Comparison of ENCODE assay signal across 1 cellular context in the genomic region with DNA sequence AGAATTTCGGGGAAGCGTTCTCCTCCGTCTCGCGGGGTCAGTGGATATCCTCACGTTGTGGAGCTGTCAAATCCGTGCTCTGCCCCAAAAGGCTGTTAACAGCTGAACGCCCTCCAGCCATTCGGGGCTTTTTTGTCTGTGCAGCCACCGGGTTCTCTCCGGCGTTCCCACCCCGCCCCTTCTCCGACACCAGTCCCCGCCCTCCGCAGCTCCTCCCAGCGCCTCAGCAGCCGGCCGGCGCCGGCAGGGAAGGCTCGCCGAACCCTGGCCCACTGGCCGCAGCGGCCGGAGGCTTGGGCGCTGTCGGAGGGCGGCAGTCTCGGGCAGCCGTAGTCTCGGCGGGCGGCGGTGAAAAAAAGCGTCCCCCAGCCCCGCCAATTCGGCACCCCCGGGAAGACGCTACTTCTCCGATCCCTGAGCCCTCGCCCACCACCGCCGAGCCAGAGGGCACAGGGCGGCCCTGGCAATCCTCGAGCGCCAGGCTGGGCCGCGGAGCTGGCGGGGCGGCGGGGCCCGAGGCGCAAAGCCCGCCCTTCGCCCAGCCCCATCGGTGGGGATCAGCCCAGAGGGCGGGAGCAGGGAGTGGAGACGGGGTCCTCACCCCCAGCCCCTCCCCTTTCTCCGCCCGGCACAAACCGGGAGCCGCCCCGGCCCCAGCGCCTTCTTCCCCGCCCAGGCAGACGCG.
TF ChIP-seq lines count a peak whose summit lies in the region.

A gene (minus strand): TSS at position 496 of the 685 bp plus-strand sequence. CDS start 773 bp downstream, outside the sequence.

TF ChIP-seq in HepG2, 621 proteins besides CTCF, POLR2A, EP300 and RAD21 (continued from another document and continues in another):
- TF ChIP-seq, protein P1, sequence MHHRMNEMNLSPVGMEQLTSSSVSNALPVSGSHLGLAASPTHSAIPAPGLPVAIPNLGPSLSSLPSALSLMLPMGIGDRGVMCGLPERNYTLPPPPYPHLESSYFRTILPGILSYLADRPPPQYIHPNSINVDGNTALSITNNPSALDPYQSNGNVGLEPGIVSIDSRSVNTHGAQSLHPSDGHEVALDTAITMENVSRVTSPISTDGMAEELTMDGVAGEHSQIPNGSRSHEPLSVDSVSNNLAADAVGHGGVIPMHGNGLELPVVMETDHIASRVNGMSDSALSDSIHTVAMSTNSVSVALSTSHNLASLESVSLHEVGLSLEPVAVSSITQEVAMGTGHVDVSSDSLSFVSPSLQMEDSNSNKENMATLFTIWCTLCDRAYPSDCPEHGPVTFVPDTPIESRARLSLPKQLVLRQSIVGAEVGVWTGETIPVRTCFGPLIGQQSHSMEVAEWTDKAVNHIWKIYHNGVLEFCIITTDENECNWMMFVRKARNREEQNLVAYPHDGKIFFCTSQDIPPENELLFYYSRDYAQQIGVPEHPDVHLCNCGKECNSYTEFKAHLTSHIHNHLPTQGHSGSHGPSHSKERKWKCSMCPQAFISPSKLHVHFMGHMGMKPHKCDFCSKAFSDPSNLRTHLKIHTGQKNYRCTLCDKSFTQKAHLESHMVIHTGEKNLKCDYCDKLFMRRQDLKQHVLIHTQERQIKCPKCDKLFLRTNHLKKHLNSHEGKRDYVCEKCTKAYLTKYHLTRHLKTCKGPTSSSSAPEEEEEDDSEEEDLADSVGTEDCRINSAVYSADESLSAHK (CRISPR knock-in tag; IDR thresholded peaks at IDR 0.05; ENCODE audit: borderline replicate concordance): no peak
- no peak for TF ChIP-seq MZF1 (CRISPR knock-in tag; IDR thresholded peaks at IDR 0.05; ENCODE audit: borderline replicate concordance)
- peak; percentile 66; the same call in 1 of the 2 replicates for TF ChIP-seq ZBTB7B (CRISPR knock-in tag; IDR thresholded peaks at IDR 0.05)
- TF ChIP-seq FOXJ3 (CRISPR knock-in tag; IDR thresholded peaks at IDR 0.05; ENCODE audit: borderline replicate concordance): no peak
- TF ChIP-seq ZNF572 (CRISPR knock-in tag; IDR thresholded peaks at IDR 0.05): peak; percentile 50; the same call in 1 of the 2 replicates
- TF ChIP-seq, protein P2, sequence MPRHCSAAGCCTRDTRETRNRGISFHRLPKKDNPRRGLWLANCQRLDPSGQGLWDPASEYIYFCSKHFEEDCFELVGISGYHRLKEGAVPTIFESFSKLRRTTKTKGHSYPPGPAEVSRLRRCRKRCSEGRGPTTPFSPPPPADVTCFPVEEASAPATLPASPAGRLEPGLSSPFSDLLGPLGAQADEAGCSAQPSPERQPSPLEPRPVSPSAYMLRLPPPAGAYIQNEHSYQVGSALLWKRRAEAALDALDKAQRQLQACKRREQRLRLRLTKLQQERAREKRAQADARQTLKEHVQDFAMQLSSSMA (CRISPR knock-in tag; IDR thresholded peaks at IDR 0.05): peak; percentile 75
- TF ChIP-seq, protein P3, sequence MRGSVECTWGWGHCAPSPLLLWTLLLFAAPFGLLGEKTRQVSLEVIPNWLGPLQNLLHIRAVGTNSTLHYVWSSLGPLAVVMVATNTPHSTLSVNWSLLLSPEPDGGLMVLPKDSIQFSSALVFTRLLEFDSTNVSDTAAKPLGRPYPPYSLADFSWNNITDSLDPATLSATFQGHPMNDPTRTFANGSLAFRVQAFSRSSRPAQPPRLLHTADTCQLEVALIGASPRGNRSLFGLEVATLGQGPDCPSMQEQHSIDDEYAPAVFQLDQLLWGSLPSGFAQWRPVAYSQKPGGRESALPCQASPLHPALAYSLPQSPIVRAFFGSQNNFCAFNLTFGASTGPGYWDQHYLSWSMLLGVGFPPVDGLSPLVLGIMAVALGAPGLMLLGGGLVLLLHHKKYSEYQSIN (CRISPR knock-in tag; IDR thresholded peaks at IDR 0.05; ENCODE audit: borderline replicate concordance): no peak
- TF ChIP-seq, protein P4, sequence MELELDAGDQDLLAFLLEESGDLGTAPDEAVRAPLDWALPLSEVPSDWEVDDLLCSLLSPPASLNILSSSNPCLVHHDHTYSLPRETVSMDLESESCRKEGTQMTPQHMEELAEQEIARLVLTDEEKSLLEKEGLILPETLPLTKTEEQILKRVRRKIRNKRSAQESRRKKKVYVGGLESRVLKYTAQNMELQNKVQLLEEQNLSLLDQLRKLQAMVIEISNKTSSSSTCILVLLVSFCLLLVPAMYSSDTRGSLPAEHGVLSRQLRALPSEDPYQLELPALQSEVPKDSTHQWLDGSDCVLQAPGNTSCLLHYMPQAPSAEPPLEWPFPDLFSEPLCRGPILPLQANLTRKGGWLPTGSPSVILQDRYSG (CRISPR knock-in tag; IDR thresholded peaks at IDR 0.05): peak; percentile 49; the same call in 1 of the 2 replicates
- peak; percentile 89 for TF ChIP-seq MEIS1 (CRISPR knock-in tag; IDR thresholded peaks at IDR 0.05; ENCODE audit: borderline replicate concordance)
- TF ChIP-seq NPAS2 (CRISPR knock-in tag; IDR thresholded peaks at IDR 0.05; ENCODE audit: borderline replicate concordance): no peak
- TF ChIP-seq, protein P5, sequence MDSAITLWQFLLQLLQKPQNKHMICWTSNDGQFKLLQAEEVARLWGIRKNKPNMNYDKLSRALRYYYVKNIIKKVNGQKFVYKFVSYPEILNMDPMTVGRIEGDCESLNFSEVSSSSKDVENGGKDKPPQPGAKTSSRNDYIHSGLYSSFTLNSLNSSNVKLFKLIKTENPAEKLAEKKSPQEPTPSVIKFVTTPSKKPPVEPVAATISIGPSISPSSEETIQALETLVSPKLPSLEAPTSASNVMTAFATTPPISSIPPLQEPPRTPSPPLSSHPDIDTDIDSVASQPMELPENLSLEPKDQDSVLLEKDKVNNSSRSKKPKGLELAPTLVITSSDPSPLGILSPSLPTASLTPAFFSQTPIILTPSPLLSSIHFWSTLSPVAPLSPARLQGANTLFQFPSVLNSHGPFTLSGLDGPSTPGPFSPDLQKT (CRISPR knock-in tag; IDR thresholded peaks at IDR 0.05; ENCODE audit: borderline replicate concordance): no peak
- TF ChIP-seq NR2F2 (IDR thresholded peaks at IDR 0.05; ENCODE audit: borderline replicate concordance, low read depth): no peak
- TF ChIP-seq, protein P6, sequence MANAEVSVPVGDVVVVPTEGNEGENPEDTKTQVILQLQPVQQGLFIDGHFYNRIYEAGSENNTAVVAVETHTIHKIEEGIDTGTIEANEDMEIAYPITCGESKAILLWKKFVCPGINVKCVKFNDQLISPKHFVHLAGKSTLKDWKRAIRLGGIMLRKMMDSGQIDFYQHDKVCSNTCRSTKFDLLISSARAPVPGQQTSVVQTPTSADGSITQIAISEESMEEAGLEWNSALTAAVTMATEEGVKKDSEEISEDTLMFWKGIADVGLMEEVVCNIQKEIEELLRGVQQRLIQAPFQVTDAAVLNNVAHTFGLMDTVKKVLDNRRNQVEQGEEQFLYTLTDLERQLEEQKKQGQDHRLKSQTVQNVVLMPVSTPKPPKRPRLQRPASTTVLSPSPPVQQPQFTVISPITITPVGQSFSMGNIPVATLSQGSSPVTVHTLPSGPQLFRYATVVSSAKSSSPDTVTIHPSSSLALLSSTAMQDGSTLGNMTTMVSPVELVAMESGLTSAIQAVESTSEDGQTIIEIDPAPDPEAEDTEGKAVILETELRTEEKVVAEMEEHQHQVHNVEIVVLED (CRISPR knock-in tag; IDR thresholded peaks at IDR 0.05; ENCODE audit: borderline replicate concordance): no peak
- TF ChIP-seq, protein P7, sequence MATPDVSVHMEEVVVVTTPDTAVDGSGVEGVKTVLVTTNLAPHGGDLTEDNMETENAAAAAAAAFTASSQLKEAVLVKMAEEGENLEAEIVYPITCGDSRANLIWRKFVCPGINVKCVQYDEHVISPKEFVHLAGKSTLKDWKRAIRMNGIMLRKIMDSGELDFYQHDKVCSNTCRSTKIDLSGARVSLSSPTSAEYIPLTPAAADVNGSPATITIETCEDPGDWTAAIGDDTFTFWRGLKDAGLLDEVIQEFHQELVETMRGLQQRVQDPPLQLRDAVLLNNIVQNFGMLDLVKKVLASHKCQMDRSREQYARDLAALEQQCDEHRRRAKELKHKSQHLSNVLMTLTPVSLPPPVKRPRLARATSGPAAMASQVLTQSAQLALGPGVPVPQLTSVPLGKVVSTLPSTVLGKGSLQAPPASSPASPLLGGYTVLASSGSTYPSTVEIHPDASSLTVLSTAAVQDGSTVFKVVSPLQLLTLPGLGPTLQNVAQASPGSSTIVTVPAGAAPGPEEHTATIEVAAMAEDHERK (CRISPR knock-in tag; IDR thresholded peaks at IDR 0.05; ENCODE audit: low read depth): no peak; the same call in 1 of the 2 replicates
- TF ChIP-seq, protein P8, sequence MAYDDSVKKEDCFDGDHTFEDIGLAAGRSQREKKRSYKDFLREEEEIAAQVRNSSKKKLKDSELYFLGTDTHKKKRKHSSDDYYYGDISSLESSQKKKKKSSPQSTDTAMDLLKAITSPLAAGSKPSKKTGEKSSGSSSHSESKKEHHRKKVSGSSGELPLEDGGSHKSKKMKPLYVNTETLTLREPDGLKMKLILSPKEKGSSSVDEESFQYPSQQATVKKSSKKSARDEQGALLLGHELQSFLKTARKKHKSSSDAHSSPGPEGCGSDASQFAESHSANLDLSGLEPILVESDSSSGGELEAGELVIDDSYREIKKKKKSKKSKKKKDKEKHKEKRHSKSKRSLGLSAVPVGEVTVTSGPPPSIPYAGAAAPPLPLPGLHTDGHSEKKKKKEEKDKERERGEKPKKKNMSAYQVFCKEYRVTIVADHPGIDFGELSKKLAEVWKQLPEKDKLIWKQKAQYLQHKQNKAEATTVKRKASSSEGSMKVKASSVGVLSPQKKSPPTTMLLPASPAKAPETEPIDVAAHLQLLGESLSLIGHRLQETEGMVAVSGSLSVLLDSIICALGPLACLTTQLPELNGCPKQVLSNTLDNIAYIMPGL (CRISPR knock-in tag; IDR thresholded peaks at IDR 0.05; ENCODE audit: borderline replicate concordance in 1 of 2, low read depth in 1 of 2): peak; percentile 52 to 81
- TF ChIP-seq, protein P9, sequence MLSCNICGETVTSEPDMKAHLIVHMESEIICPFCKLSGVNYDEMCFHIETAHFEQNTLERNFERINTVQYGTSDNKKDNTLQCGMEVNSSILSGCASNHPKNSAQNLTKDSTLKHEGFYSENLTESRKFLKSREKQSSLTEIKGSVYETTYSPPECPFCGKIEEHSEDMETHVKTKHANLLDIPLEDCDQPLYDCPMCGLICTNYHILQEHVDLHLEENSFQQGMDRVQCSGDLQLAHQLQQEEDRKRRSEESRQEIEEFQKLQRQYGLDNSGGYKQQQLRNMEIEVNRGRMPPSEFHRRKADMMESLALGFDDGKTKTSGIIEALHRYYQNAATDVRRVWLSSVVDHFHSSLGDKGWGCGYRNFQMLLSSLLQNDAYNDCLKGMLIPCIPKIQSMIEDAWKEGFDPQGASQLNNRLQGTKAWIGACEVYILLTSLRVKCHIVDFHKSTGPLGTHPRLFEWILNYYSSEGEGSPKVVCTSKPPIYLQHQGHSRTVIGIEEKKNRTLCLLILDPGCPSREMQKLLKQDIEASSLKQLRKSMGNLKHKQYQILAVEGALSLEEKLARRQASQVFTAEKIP (CRISPR knock-in tag; IDR thresholded peaks at IDR 0.05; ENCODE audit: borderline replicate concordance): no peak
- no peak for TF ChIP-seq ZNF530 (CRISPR knock-in tag; IDR thresholded peaks at IDR 0.05; ENCODE audit: low read depth)
- no peak for TF ChIP-seq ZBTB3 (CRISPR knock-in tag; IDR thresholded peaks at IDR 0.05; ENCODE audit: borderline replicate concordance, low read depth)
- no peak for TF ChIP-seq ZFP36L1 (CRISPR knock-in tag; IDR thresholded peaks at IDR 0.05)
- TF ChIP-seq ZNF737 (CRISPR knock-in tag; IDR thresholded peaks at IDR 0.05; ENCODE audit: borderline replicate concordance): no peak
- TF ChIP-seq PCBP2 (optimal IDR thresholded peaks at IDR 0.05; ENCODE audit: low read depth, low read length, poor library complexity, severe bottlenecking): no peak
- no peak for TF ChIP-seq NR1H2 (CRISPR knock-in tag; IDR thresholded peaks at IDR 0.05; ENCODE audit: borderline replicate concordance, low read depth)
- TF ChIP-seq MTA1 (CRISPR knock-in tag; IDR thresholded peaks at IDR 0.05; ENCODE audit: borderline replicate concordance): 0 out of 2 replicates have a peak, but pooled peaks have one; percentile 12
- TF ChIP-seq GLI4 (CRISPR knock-in tag; IDR thresholded peaks at IDR 0.05; ENCODE audit: borderline replicate concordance): peak; percentile 19; the same call in 1 of the 2 replicates
- TF ChIP-seq ZNF670 (CRISPR knock-in tag; IDR thresholded peaks at IDR 0.05; ENCODE audit: borderline replicate concordance): peak; percentile 65; the same call in 1 of the 2 replicates
- TF ChIP-seq ERF (CRISPR knock-in tag; IDR thresholded peaks at IDR 0.05): peak; percentile 70; the same call in 1 of the 2 replicates
- TF ChIP-seq PTBP1 (IDR thresholded peaks at IDR 0.05; ENCODE audit: low read depth, low read length, poor library complexity, severe bottlenecking): no peak
- TF ChIP-seq MBD4 (IDR thresholded peaks at IDR 0.05; ENCODE audit: borderline replicate concordance, low read length): no peak
- TF ChIP-seq MLLT10 (CRISPR knock-in tag; IDR thresholded peaks at IDR 0.05): no peak
- TF ChIP-seq RORA (CRISPR knock-in tag; IDR thresholded peaks at IDR 0.05): no peak
- TF ChIP-seq MAZ (IDR thresholded peaks at IDR 0.05; ENCODE audit: borderline replicate concordance, low read depth, low read length): no peak
- TF ChIP-seq MAZ (CRISPR knock-in tag; IDR thresholded peaks at IDR 0.05; ENCODE audit: low read depth): peak; percentile 90
- TF ChIP-seq SIN3B (IDR thresholded peaks at IDR 0.05; ENCODE audit: low read length): no peak
- TF ChIP-seq SIX1 (CRISPR knock-in tag; IDR thresholded peaks at IDR 0.05; ENCODE audit: borderline replicate concordance): no peak
- peak; percentile 80 for TF ChIP-seq ARNT2 (CRISPR knock-in tag; IDR thresholded peaks at IDR 0.05; ENCODE audit: low read depth)
- TF ChIP-seq, protein P10, sequence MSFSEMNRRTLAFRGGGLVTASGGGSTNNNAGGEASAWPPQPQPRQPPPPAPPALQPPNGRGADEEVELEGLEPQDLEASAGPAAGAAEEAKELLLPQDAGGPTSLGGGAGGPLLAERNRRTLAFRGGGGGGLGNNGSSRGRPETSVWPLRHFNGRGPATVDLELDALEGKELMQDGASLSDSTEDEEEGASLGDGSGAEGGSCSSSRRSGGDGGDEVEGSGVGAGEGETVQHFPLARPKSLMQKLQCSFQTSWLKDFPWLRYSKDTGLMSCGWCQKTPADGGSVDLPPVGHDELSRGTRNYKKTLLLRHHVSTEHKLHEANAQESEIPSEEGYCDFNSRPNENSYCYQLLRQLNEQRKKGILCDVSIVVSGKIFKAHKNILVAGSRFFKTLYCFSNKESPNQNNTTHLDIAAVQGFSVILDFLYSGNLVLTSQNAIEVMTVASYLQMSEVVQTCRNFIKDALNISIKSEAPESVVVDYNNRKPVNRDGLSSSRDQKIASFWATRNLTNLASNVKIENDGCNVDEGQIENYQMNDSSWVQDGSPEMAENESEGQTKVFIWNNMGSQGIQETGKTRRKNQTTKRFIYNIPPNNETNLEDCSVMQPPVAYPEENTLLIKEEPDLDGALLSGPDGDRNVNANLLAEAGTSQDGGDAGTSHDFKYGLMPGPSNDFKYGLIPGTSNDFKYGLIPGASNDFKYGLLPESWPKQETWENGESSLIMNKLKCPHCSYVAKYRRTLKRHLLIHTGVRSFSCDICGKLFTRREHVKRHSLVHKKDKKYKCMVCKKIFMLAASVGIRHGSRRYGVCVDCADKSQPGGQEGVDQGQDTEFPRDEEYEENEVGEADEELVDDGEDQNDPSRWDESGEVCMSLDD (CRISPR knock-in tag; IDR thresholded peaks at IDR 0.05; ENCODE audit: borderline replicate concordance): no peak
- TF ChIP-seq ESRRA (CRISPR knock-in tag; IDR thresholded peaks at IDR 0.05; ENCODE audit: low read depth): no peak
- no peak for TF ChIP-seq KLF15 (CRISPR knock-in tag; IDR thresholded peaks at IDR 0.05; ENCODE audit: borderline replicate concordance)
